Comparison of ENCODE assay signal across 24 cellular contexts in the genomic region with DNA sequence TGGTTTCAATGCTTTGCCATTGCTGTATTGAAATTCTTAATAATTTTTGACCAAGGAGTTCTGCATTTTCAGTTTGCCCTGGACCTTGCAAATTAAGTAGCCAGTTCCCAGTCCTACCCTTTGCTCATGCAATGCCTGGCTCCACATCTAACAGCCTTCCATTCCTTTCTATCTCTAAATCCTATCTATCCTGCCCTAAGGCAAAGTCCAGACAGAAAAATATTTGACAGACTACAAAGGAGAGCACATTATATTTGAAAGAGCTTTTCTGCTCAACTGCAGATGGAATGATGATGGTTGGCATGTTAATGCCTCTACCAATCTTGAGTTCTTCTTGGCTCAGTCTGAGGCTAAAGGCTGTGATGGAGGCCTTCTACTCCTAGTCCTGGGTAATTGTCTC. TPM values are rescaled to one million over a fixed set of nuclear protein-coding genes. Genes with fewer than 3 reads are reported as not detected.
"Had no signal": no experiment of that assay in that cellular context is flagged by ENCODE, and none has a peak within 500 bp of the region (broad histone marks: within the 10 kb centered on the region; RNA-seq: fewer than 3 reads in every experiment).

No MANE protein-coding gene starts in this region.

- DNase-seq: activated B cell treated with CpG ODN at 0.5 μM for 24 hours; activated CD4-positive, alpha-beta T cell treated with anti-CD3 and anti-CD28 coated beads for 1 hour; activated CD4-positive, alpha-beta T cell treated with anti-CD3 and anti-CD28 coated beads, Interleukin-2, amount 10 ng/mL, durations not matched to agents 24 days and 14 days; activated CD4-positive, alpha-beta T cell treated with anti-CD3 and anti-CD28 coated beads, Interleukin-2, amount 50 U/mL, for 48 hours; activated CD8-positive, alpha-beta memory T cell treated with anti-CD3 and anti-CD28 coated beads for 24 hours; activated effector memory CD4-positive, alpha-beta T cell treated with anti-CD3 and anti-CD28 coated beads, Interleukin-2, amount 50 U/mL, for 16 hours; activated naive CD4-positive, alpha-beta T cell treated with anti-CD3 and anti-CD28 coated beads for 36 hours; activated T-cell treated with anti-CD3 and anti-CD28 coated beads, Interleukin-2, amount 50 U/mL, for 4 hours; brain microvascular endothelial cell; MM.1S; NCI-H1105; NCI-H1436; NCI-H187; NCI-H2081; NCI-H510A treated with DMSO at 0.1 percent for 48 hours; NK-92 treated with Interleukin-12 subunit alpha and Interleukin-12 subunit beta, amount 100 ng/mL, for 24 hours; Peyer's patch; SHP77; T-helper 17 cell; T-helper 9 cell had no signal

- H3K4me3 Mint-ChIP-seq: activated B cell treated with CpG ODN at 0.5 μM for 24 hours; activated CD4-positive, alpha-beta T cell treated with anti-CD3 and anti-CD28 coated beads, Interleukin-2, amount 10 ng/mL, durations not matched to agents 24 days and 14 days; activated naive CD4-positive, alpha-beta T cell treated with anti-CD3 and anti-CD28 coated beads for 36 hours; activated naive CD8-positive, alpha-beta T cell; activated T-cell treated with anti-CD3 and anti-CD28 coated beads, Interleukin-2, amount 50 U/mL, for 4 hours; T-helper 17 cell had no signal

- H3K27ac Mint-ChIP-seq: activated B cell treated with CpG ODN at 0.5 μM for 24 hours; activated CD4-positive, alpha-beta T cell treated with anti-CD3 and anti-CD28 coated beads, Interleukin-2, amount 10 ng/mL, durations not matched to agents 24 days and 14 days; activated naive CD4-positive, alpha-beta T cell treated with anti-CD3 and anti-CD28 coated beads for 36 hours; activated naive CD8-positive, alpha-beta T cell; T-helper 17 cell had no signal

- H3K9me3 ChIP-seq: Peyer's patch, SJSA1 had no signal

- H3K27ac ChIP-seq: brain microvascular endothelial cell, cardiac muscle cell, SJSA1 had no signal

- H3K27me3 Mint-ChIP-seq: activated B cell treated with CpG ODN at 0.5 μM for 24 hours; activated CD4-positive, alpha-beta T cell treated with anti-CD3 and anti-CD28 coated beads, Interleukin-2, amount 10 ng/mL, durations not matched to agents 24 days and 14 days; activated naive CD8-positive, alpha-beta T cell; T-helper 17 cell had no signal

- H3K4me3 ChIP-seq: cardiac muscle cell, Peyer's patch, SJSA1 had no signal

- H3K4me1 Mint-ChIP-seq: activated B cell treated with CpG ODN at 0.5 μM for 24 hours; activated CD4-positive, alpha-beta T cell treated with anti-CD3 and anti-CD28 coated beads, Interleukin-2, amount 10 ng/mL, durations not matched to agents 24 days and 14 days had no signal

- H3K4me1 ChIP-seq: SJSA1 had no signal

- H3K27me3 ChIP-seq: brain microvascular endothelial cell, cardiac muscle cell, Peyer's patch, SJSA1 had no signal

- ATAC-seq: activated T-cell treated with anti-CD3 and anti-CD28 coated beads, Interleukin-2, amount 50 U/mL, for 4 hours; T-helper 17 cell had no signal

- FAIRE-seq: TTC549 had no signal

- H3K36me3 ChIP-seq: brain microvascular endothelial cell, cardiac muscle cell, SJSA1 had no signal

RNA-seq across cellular contexts. Expression of a gene that starts 15.5 kb away (rescaled TPM):
- total RNA-seq: activated B cell treated with CpG ODN at 0.5 μM for 24 hours had no signal

RNA-seq across cellular contexts. Expression of a gene that starts 52.2 kb away (rescaled TPM):
- total RNA-seq: activated B cell treated with CpG ODN at 0.5 μM for 24 hours; activated naive CD4-positive, alpha-beta T cell treated with anti-CD3 and anti-CD28 coated beads for 36 hours; T-helper 17 cell had no signal
